14 cellular contexts compared by ENCODE assay signal in the genomic region with DNA sequence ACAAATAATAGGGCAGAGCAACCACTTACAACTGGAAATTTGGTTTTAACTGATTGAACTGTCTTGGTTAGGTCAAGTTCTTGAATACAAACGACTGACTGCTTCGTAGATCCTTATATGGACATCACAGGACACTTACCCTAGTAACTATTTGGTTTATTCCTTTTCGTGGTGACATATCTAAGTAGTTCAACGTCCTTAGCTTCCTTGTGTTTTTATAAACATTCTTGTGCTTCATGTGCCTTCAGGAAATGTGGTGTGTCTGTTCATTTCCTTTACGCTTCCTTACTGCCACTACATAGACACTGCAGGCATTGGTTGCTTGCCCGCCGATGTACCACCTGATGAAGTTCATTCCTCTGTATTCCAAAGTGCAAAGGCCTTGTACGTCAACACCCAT. TPM values are rescaled to one million over a fixed set of nuclear protein-coding genes. Genes with fewer than 3 reads are reported as not detected.
DNase-seq lines count a peak whose midpoint lies in the region; ATAC-seq and TF ChIP-seq lines count a peak whose summit lies in the region.
"Had no signal": no experiment of that assay in that cellular context is flagged by ENCODE, and none has a peak within 500 bp of the region (broad histone marks: within the 10 kb centered on the region; RNA-seq: fewer than 3 reads in every experiment).

No MANE protein-coding gene starts in this region.

- peak overlapping the region in 3 of 4 donors; percentile 2 to 68 (median 55) for H3K27ac ChIP-seq in Peyer's patch
- H3K27ac ChIP-seq: SJSA1, testis had no signal

- H3K4me3 Mint-ChIP-seq in activated T-cell treated with anti-CD3 and anti-CD28 coated beads, Interleukin-2, amount 50 U/mL, for 4 hours: peak overlapping the region; percentile 22
- H3K4me3 Mint-ChIP-seq in osteocyte (ENCODE audit: unreplicated experiment): no peak overlapping the region

- peaks cover 46% of the 10 kb centered on the region for H3K36me3 Mint-ChIP-seq in activated T-cell treated with anti-CD3 and anti-CD28 coated beads, Interleukin-2, amount 50 U/mL, for 4 hours (ENCODE audit: insufficient read depth)
- peaks cover 8% of the 10 kb centered on the region for H3K36me3 Mint-ChIP-seq in osteocyte (ENCODE audit: unreplicated experiment)

- H3K4me1 ChIP-seq in Peyer's patch: peaks cover 0 to 3% (median 0%) of the 10 kb centered on the region in 4 donors

- no peak for TF ChIP-seq POLR2A in Peyer's patch (IDR thresholded peaks at IDR 0.05)

- H3K36me3 ChIP-seq in Peyer's patch: peaks cover 0 to 45% (median 0%) of the 10 kb centered on the region in 3 donors

- H3K27me3 ChIP-seq in Peyer's patch: no peaks in the 10 kb centered on the region
- H3K27me3 ChIP-seq: SJSA1, testis had no signal

- H3K27me3 Mint-ChIP-seq in activated T-cell treated with anti-CD3 and anti-CD28 coated beads, Interleukin-2, amount 50 U/mL, for 4 hours (ENCODE audit: low read depth): no peaks in the 10 kb centered on the region
- H3K27me3 Mint-ChIP-seq in osteocyte (ENCODE audit: unreplicated experiment): no peaks in the 10 kb centered on the region

- ATAC-seq in activated T-cell treated with anti-CD3 and anti-CD28 coated beads, Interleukin-2, amount 50 U/mL, for 4 hours: no peak
- no peak for ATAC-seq in GM21381 (IDR thresholded peaks at IDR 0.05; ENCODE audit: unreplicated experiment)
- ATAC-seq: HCT116 had no signal

- no peak overlapping the region for H3K4me3 ChIP-seq in Peyer's patch
- H3K4me3 ChIP-seq: SJSA1, testis had no signal

- peak overlapping the region; percentile 68 for H3K27ac Mint-ChIP-seq in osteocyte (ENCODE audit: unreplicated experiment)

- H3K9me3 Mint-ChIP-seq in activated T-cell treated with anti-CD3 and anti-CD28 coated beads, Interleukin-2, amount 50 U/mL, for 4 hours: no peaks in the 10 kb centered on the region
- no peaks in the 10 kb centered on the region for H3K9me3 Mint-ChIP-seq in osteocyte (ENCODE audit: unreplicated experiment)

- DNase-seq in activated T-cell treated with anti-CD3 and anti-CD28 coated beads, Interleukin-2, amount 50 U/mL, for 4 hours: no peak
- DNase-seq in activated T-cell treated with anti-CD3 and anti-CD28 coated beads for 4 hours (no peak), Peyer's patch (no peak), osteocyte (ENCODE audit: extremely low spot score, unreplicated experiment) (no peak), NCI-H146 treated with DMSO at 0.1 percent for 48 hours (lab: John Stamatoyannopoulos, UW; ENCODE audit: unreplicated experiment) (no peak), GM19240 (ENCODE audit: insufficient read length, low spot score) (no peak)
- peak; percentile 41 for DNase-seq in effector CD4-positive, alpha-beta T cell
- DNase-seq: activated gamma-delta T cell treated with Interleukin-2 at 50 U/mL for 16 hours, hypothalamus, occipital lobe, testis had no signal

- H3K9me3 ChIP-seq in Peyer's patch: no peaks in the 10 kb centered on the region
- H3K9me3 ChIP-seq: SJSA1, testis had no signal

- H3K4me1 Mint-ChIP-seq in activated T-cell treated with anti-CD3 and anti-CD28 coated beads, Interleukin-2, amount 50 U/mL, for 4 hours (ENCODE audit: low read depth): peaks cover 71% of the 10 kb centered on the region
- H3K4me1 Mint-ChIP-seq in osteocyte (ENCODE audit: unreplicated experiment): peaks cover 44% of the 10 kb centered on the region

- TF ChIP-seq CTCF in Peyer's patch (IDR thresholded peaks at IDR 0.05) (no peak), osteocyte (IDR thresholded peaks at IDR 0.05) (no peak)

RNA-seq across cellular contexts. Expression of a gene that starts 59.3 kb away (rescaled TPM):
- total RNA-seq in activated T-cell treated with anti-CD3 and anti-CD28 coated beads, Interleukin-2, amount 50 U/mL, for 4 hours: 100 to 1,000 TPM; 118 to 142 (median 135) TPM
- total RNA-seq in Peyer's patch (10 to 100 TPM; 48.0 to 85.5 (median 59.9) TPM), osteocyte (46.3 and 56.6 TPM in 2 replicates)
